22 cellular contexts compared by ENCODE assay signal in the genomic region with DNA sequence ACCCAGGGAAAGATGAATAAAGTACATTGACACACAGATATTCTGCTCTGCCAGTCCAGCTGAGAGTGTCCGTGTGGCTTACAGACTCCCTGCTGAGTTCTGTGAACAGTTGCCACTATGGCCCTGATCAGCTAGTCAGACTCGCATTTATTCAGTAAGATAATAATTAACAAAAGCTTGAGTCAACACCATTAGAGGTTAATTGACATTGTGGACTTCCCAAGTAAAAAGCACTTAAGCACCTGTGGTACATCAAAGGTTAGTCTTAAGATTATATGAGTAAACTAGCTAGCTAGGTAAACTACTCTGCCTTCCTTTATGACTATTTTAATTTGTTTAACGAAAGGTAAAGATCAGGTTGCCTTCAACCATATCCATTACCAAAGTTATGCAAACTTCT.
DNase-seq lines count a peak whose midpoint lies in the region; ATAC-seq and TF ChIP-seq lines count a peak whose summit lies in the region.
"Had no signal": no experiment of that assay in that cellular context is flagged by ENCODE, and none has a peak within 500 bp of the region (broad histone marks: within the 10 kb centered on the region; RNA-seq: fewer than 3 reads in every experiment).

No MANE protein-coding gene starts in this region.

- ATAC-seq in HG02759 (IDR thresholded peaks at IDR 0.05; ENCODE audit: unreplicated experiment), result no peak
- no peak for ATAC-seq in GM19324 (IDR thresholded peaks at IDR 0.05; ENCODE audit: low FRiP score, unreplicated experiment)

- H3K27ac ChIP-seq in VCaP, result peak overlapping the region; percentile 47
- H3K27ac ChIP-seq: GM23248, KMS-11 had no signal

- peak; percentile 9 for DNase-seq in NCI-H1105 (lab: John Stamatoyannopoulos, UW)
- peak; percentile 95 for DNase-seq in NCI-H748 (lab: John Stamatoyannopoulos, UW; ENCODE audit: unreplicated experiment)
- no peak for DNase-seq in activated CD4-positive, alpha-beta T cell treated with anti-CD3 and anti-CD28 coated beads, Interleukin-2, amount 50 U/mL, for 48 hours
- no peak for DNase-seq in stimulated activated CD4-positive, alpha-beta T cell treated with anti-CD3 and anti-CD28 coated beads, Interleukin-4, amount 100 ng/mL, for 4 hours
- DNase-seq: BE2C; CD4-positive, CD25-positive, alpha-beta regulatory T cell; COR-L47; DMS 273 treated with DMSO at 0.1 percent for 48 hours; DMS79 treated with DMSO at 0.1 percent for 48 hours; GM23248; H9; HFFc6; IMR-90; NCI-H1930; OCI-M1; RPMI8226; SHP77; SW 1271 had no signal

- no peak for TF ChIP-seq CTCF in VCaP (conservative IDR thresholded peaks at IDR 0.05)

Comparison
In these comparisons a context has a peak if more than half of its experiments do, and no peak if none do; other contexts are left out.
1. DNase-seq: peak in NCI-H1105 (single experiment) and NCI-H748 (single experiment); none in activated CD4-positive, alpha-beta T cell treated with anti-CD3 and anti-CD28 coated beads, Interleukin-2, amount 50 U/mL, for 48 hours (0 of 2) and stimulated activated CD4-positive, alpha-beta T cell treated with anti-CD3 and anti-CD28 coated beads, Interleukin-4, amount 100 ng/mL, for 4 hours (0 of 2).